In genomic region chr19:32101206-32101605, GRCh38 we compare ENCODE assay signal across 25 cellular contexts.
"Had no signal": no experiment of that assay in that cellular context is flagged by ENCODE, and none has a peak within 500 bp of the region (broad histone marks: within the 10 kb centered on the region; RNA-seq: fewer than 3 reads in every experiment).

No MANE protein-coding gene starts in this region.

- H3K9me3 ChIP-seq: breast epithelium, esophagus squamous epithelium, heart right ventricle, mucosa of descending colon, right lobe of liver, uterus had no signal

- H3K36me3 Mint-ChIP-seq: activated CD8-positive, alpha-beta memory T cell treated with anti-CD3 and anti-CD28 coated beads, Interleukin-2, amount 10 ng/mL, durations not matched to agents 7 days and 5 days; activated naive CD4-positive, alpha-beta T cell treated with anti-CD3 and anti-CD28 coated beads, Interleukin-2, amount 50 U/mL, for 24 hours; natural killer cell treated with Interleukin-12 subunit alpha and Interleukin-12 subunit beta and Interleukin-15 and Interleukin-18, amount 100 ng/mL, for 72 hours; type B pancreatic cell had no signal

- H3K4me3 Mint-ChIP-seq: activated B cell treated with CpG ODN at 0.5 μM for 24 hours; activated CD8-positive, alpha-beta memory T cell treated with anti-CD3 and anti-CD28 coated beads, Interleukin-2, amount 10 ng/mL, durations not matched to agents 7 days and 5 days; activated CD8-positive, alpha-beta T cell treated with anti-CD3 and anti-CD28 coated beads, Interleukin-2, amount 10 ng/mL, durations not matched to agents 7 days and 5 days; activated naive CD4-positive, alpha-beta T cell treated with anti-CD3 and anti-CD28 coated beads, Interleukin-2, amount 50 U/mL, for 24 hours; activated naive CD8-positive, alpha-beta T cell treated with anti-CD3 and anti-CD28 coated beads, Interleukin-2, amount 50 U/mL, for 24 hours; dendritic cell treated with granulocyte-macrophage colony-stimulating factor and Interleukin-4, amounts not matched to agents 40 ng/mL and 50 ng/mL, for 4 days; natural killer cell treated with Interleukin-12 subunit alpha and Interleukin-12 subunit beta and Interleukin-15 and Interleukin-18, amount 100 ng/mL, for 72 hours; stimulated activated naive CD8-positive, alpha-beta T cell treated with anti-CD3 and anti-CD28 coated beads, Interleukin-15, Interleukin-2, amounts not matched to agents 100 ng/mL and 50 ng/mL, for 24 hours; type B pancreatic cell had no signal

- H3K4me1 Mint-ChIP-seq: activated B cell treated with CpG ODN at 0.5 μM for 24 hours; activated CD8-positive, alpha-beta memory T cell treated with anti-CD3 and anti-CD28 coated beads, Interleukin-2, amount 10 ng/mL, durations not matched to agents 7 days and 5 days; activated naive CD4-positive, alpha-beta T cell treated with anti-CD3 and anti-CD28 coated beads, Interleukin-2, amount 50 U/mL, for 24 hours; activated naive CD8-positive, alpha-beta T cell treated with anti-CD3 and anti-CD28 coated beads, Interleukin-2, amount 50 U/mL, for 24 hours had no signal

- H3K9me3 Mint-ChIP-seq: dendritic cell treated with granulocyte-macrophage colony-stimulating factor and Interleukin-4, amounts not matched to agents 40 ng/mL and 50 ng/mL, for 4 days; natural killer cell treated with Interleukin-12 subunit alpha and Interleukin-12 subunit beta and Interleukin-15 and Interleukin-18, amount 100 ng/mL, for 72 hours had no signal

- H3K4me3 ChIP-seq: breast epithelium, esophagus squamous epithelium, heart right ventricle, left ventricle myocardium inferior, lung, mucosa of descending colon, right lobe of liver, uterus had no signal

- H3K27me3 Mint-ChIP-seq: activated CD8-positive, alpha-beta memory T cell treated with anti-CD3 and anti-CD28 coated beads, Interleukin-2, amount 10 ng/mL, durations not matched to agents 7 days and 5 days; progenitor cell of endocrine pancreas had no signal

- H3K27ac Mint-ChIP-seq: activated B cell treated with CpG ODN at 0.5 μM for 24 hours; activated CD8-positive, alpha-beta memory T cell treated with anti-CD3 and anti-CD28 coated beads, Interleukin-2, amount 10 ng/mL, durations not matched to agents 7 days and 5 days; activated CD8-positive, alpha-beta T cell treated with anti-CD3 and anti-CD28 coated beads, Interleukin-2, amount 10 ng/mL, durations not matched to agents 7 days and 5 days; activated naive CD4-positive, alpha-beta T cell treated with anti-CD3 and anti-CD28 coated beads, Interleukin-2, amount 50 U/mL, for 24 hours; activated naive CD8-positive, alpha-beta T cell treated with anti-CD3 and anti-CD28 coated beads, Interleukin-2, amount 50 U/mL, for 24 hours; activated T-helper 2 cell treated with anti-CD3 and anti-CD28 coated beads, Interferon-gamma antibody, Interleukin-2, Interleukin-4, amounts not matched to agents 10 μg/mL and 5 μg/mL and 100 μg/mL, durations not matched to agents 14 hours and 24 hours and 36 hours; dendritic cell treated with granulocyte-macrophage colony-stimulating factor and Interleukin-4, amounts not matched to agents 40 ng/mL and 50 ng/mL, for 4 days; natural killer cell treated with Interleukin-12 subunit alpha and Interleukin-12 subunit beta and Interleukin-15 and Interleukin-18, amount 100 ng/mL, for 72 hours; progenitor cell of endocrine pancreas; stimulated activated naive CD8-positive, alpha-beta T cell treated with anti-CD3 and anti-CD28 coated beads, Interleukin-15, Interleukin-2, amounts not matched to agents 100 ng/mL and 50 ng/mL, for 24 hours; type B pancreatic cell had no signal

- H3K4me1 ChIP-seq: breast epithelium, heart right ventricle, left ventricle myocardium inferior, right lobe of liver, uterus had no signal

- DNase-seq: activated B cell treated with CpG ODN at 0.5 μM for 24 hours; activated CD8-positive, alpha-beta memory T cell treated with anti-CD3 and anti-CD28 coated beads, Interleukin-2, amount 10 ng/mL, durations not matched to agents 7 days and 5 days; activated CD8-positive, alpha-beta T cell treated with anti-CD3 and anti-CD28 coated beads, Interleukin-2, amount 10 ng/mL, durations not matched to agents 7 days and 5 days; activated naive CD8-positive, alpha-beta T cell treated with anti-CD3 and anti-CD28 coated beads, Interleukin-2, amount 50 U/mL, for 24 hours; activated T-cell treated with anti-CD3 and anti-CD28 coated beads, Interleukin-2, amount 50 U/mL, for 48 hours; amygdala; central memory CD4-positive, alpha-beta T cell; esophagus squamous epithelium; foreskin melanocyte; heart right ventricle; left ventricle myocardium inferior; mucosa of descending colon; right lobe of liver; stimulated activated CD4-positive, alpha-beta T cell treated with anti-CD3 and anti-CD28 coated beads, Interleukin-2, amount 100 ng/mL, for 48 hours; T-helper 9 cell; uterus had no signal

- H3K27me3 ChIP-seq: right lobe of liver, uterus had no signal

- H3K36me3 ChIP-seq: breast epithelium, esophagus squamous epithelium, heart right ventricle, left ventricle myocardium inferior, right lobe of liver, uterus had no signal

- ATAC-seq: activated CD8-positive, alpha-beta memory T cell treated with anti-CD3 and anti-CD28 coated beads, Interleukin-2, amount 10 ng/mL, durations not matched to agents 7 days and 5 days; activated CD8-positive, alpha-beta T cell treated with anti-CD3 and anti-CD28 coated beads, Interleukin-2, amount 10 ng/mL, durations not matched to agents 7 days and 5 days; activated naive CD8-positive, alpha-beta T cell treated with anti-CD3 and anti-CD28 coated beads, Interleukin-2, amount 50 U/mL, for 24 hours; heart right ventricle; mucosa of descending colon; natural killer cell treated with Interleukin-12 subunit alpha and Interleukin-12 subunit beta and Interleukin-15 and Interleukin-18, amount 100 ng/mL, for 72 hours; right lobe of liver had no signal
